ENCODE assay signal across 8 cellular contexts in the genomic region with DNA sequence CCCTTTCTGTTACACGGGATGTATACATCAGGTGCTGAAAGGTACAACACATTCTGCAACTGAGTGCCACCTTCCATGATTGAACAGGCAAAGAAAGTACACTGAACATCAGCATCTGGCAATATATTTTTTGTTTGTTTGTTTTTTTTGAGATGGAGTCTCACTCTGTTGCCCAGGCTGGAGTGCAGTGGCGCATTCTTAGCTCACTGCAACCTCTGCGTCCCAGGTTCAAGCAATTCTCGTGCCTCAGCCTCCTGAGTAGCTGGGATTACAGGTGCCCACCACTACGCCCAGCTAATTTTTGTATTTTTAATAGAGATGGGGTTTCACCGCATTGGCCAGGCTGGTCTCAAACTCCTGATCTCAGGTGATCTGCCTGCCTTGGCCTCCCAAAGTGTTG. TPM values are rescaled to one million over a fixed set of nuclear protein-coding genes. Genes with fewer than 3 reads are reported as not detected.
"Had no signal": no experiment of that assay in that cellular context is flagged by ENCODE, and none has a peak within 500 bp of the region (broad histone marks: within the 10 kb centered on the region; RNA-seq: fewer than 3 reads in every experiment).

No MANE protein-coding gene starts in this region.

RNA-seq across cellular contexts. Expression of a gene that starts 42.4 kb away (rescaled TPM):
- total RNA-seq: activated CD4-positive, alpha-beta memory T cell treated with anti-CD3 and anti-CD28 coated beads for 36 hours; activated CD4-positive, alpha-beta T cell treated with anti-CD3 and anti-CD28 coated beads, Interleukin-2, amount 10 ng/mL, durations not matched to agents 7 days and 5 days; activated naive CD4-positive, alpha-beta T cell treated with anti-CD3 and anti-CD28 coated beads, Interleukin-2, amount 50 U/mL, for 72 hours; activated T-cell treated with anti-CD3 and anti-CD28 coated beads, Interleukin-2, amount 50 U/mL, for 4 hours; astrocyte; MCF 10A; RPMI7951; T-cell had no signal
